Comparison of ENCODE assay signal across 8 cellular contexts in genomic region chr20:32018269-32019155, GRCh38. TPM values are rescaled to one million over a fixed set of nuclear protein-coding genes. Genes with fewer than 3 reads are reported as not detected.
A peak's percentile ranks its signal among the peaks of the same experiment; 100 is the strongest.
DNase-seq lines count a peak whose midpoint lies in the region; ATAC-seq and TF ChIP-seq lines count a peak whose summit lies in the region.

No MANE protein-coding gene starts in this region.

- ATAC-seq in stimulated activated naive B cell treated with anti-CD40 and anti-IgM and Interleukin-4, amounts not matched to agents 10 μg/mL and 1 μg/mL and 100 μg/mL, for 72 hours (replicated peaks) = peak; percentile 77 to 82
- no peak for ATAC-seq in HG03097 (IDR thresholded peaks at IDR 0.05; ENCODE audit: low FRiP score, unreplicated experiment)

- H3K9me3 Mint-ChIP-seq in mesothelial cell of epicardium = no peaks in the 10 kb centered on the region
- H3K9me3 Mint-ChIP-seq in stimulated activated naive B cell treated with anti-CD40 and anti-IgM and Interleukin-4, amounts not matched to agents 10 μg/mL and 1 μg/mL and 100 μg/mL, for 72 hours = no peaks in the 10 kb centered on the region

- TF ChIP-seq CTCF in GM12874 (IDR thresholded peaks at IDR 0.05; ENCODE audit: insufficient read depth, low read depth, low read length) (0 out of 2 replicates have a peak, but pooled peaks have one; percentile 13), WERI-Rb-1 (IDR thresholded peaks at IDR 0.05; ENCODE audit: low read depth, low read length) (peak; percentile 19; the same call in 1 of the 2 replicates), choroid plexus epithelial cell (conservative IDR thresholded peaks at IDR 0.05; ENCODE audit: low read depth, low read length) (no peak), mesothelial cell of epicardium (IDR thresholded peaks at IDR 0.05; ENCODE audit: unreplicated experiment) (no peak)

- peaks cover 11% of the 10 kb centered on the region for H3K36me3 ChIP-seq in WERI-Rb-1

- H3K27ac ChIP-seq in WERI-Rb-1 = peak overlapping the region; percentile 93

- no peaks in the 10 kb centered on the region for H3K36me3 Mint-ChIP-seq in mesothelial cell of epicardium
- peaks cover 2 to 3% of the 10 kb centered on the region in 2 donors for H3K36me3 Mint-ChIP-seq in stimulated activated naive B cell treated with anti-CD40 and anti-IgM and Interleukin-4, amounts not matched to agents 10 μg/mL and 1 μg/mL and 100 μg/mL, for 72 hours

- no peaks in the 10 kb centered on the region for H3K27me3 ChIP-seq in WERI-Rb-1 (ENCODE audit: insufficient read depth, low read depth, severe bottlenecking)

- H3K4me1 Mint-ChIP-seq in mesothelial cell of epicardium = peaks cover 11% of the 10 kb centered on the region
- H3K4me1 Mint-ChIP-seq in stimulated activated naive B cell treated with anti-CD40 and anti-IgM and Interleukin-4, amounts not matched to agents 10 μg/mL and 1 μg/mL and 100 μg/mL, for 72 hours = peaks cover 21 to 28% of the 10 kb centered on the region in 2 donors

- H3K9me3 ChIP-seq in WERI-Rb-1 (ENCODE audit: severe bottlenecking) = no peaks in the 10 kb centered on the region

- peak overlapping the region; percentile 85 for H3K4me3 Mint-ChIP-seq in mesothelial cell of epicardium
- peak overlapping the region; percentile 89 to 93 for H3K4me3 Mint-ChIP-seq in stimulated activated naive B cell treated with anti-CD40 and anti-IgM and Interleukin-4, amounts not matched to agents 10 μg/mL and 1 μg/mL and 100 μg/mL, for 72 hours

- H3K27ac Mint-ChIP-seq in mesothelial cell of epicardium = peak overlapping the region; percentile 39
- peak overlapping the region; percentile 84 for H3K27ac Mint-ChIP-seq in stimulated activated naive B cell treated with anti-CD40 and anti-IgM and Interleukin-4, amounts not matched to agents 10 μg/mL and 1 μg/mL and 100 μg/mL, for 72 hours

- DNase-seq in NCI-H187 treated with DMSO at 0.1 percent for 48 hours (lab: John Stamatoyannopoulos, UW) = peak; percentile 79
- DNase-seq in WERI-Rb-1 = peak; percentile 97
- no peak for DNase-seq in choroid plexus epithelial cell (ENCODE audit: low read depth)
- peak; percentile 61 to 82 for DNase-seq in mesothelial cell of epicardium (ENCODE audit: low spot score in 2 of 2, unreplicated experiment in 2 of 2)
- peak; percentile 17 for DNase-seq in stimulated activated naive B cell treated with anti-CD40 and anti-IgM and Interleukin-4, amounts not matched to agents 10 μg/mL and 1 μg/mL and 100 μg/mL, for 72 hours
- DNase-seq in GDM1 (lab: John Stamatoyannopoulos, UW) = no peak

- peak overlapping the region; percentile 60 for H3K4me3 ChIP-seq in WERI-Rb-1 (ENCODE audit: low read depth, low read length)
- H3K4me3 ChIP-seq in choroid plexus epithelial cell (ENCODE audit: low read depth, low read length) = peak overlapping the region; percentile 33

- H3K27me3 Mint-ChIP-seq in mesothelial cell of epicardium (ENCODE audit: low read depth) = peaks cover 84% of the 10 kb centered on the region
- H3K27me3 Mint-ChIP-seq in stimulated activated naive B cell treated with anti-CD40 and anti-IgM and Interleukin-4, amounts not matched to agents 10 μg/mL and 1 μg/mL and 100 μg/mL, for 72 hours = peaks cover 62 to 80% of the 10 kb centered on the region in 2 donors

RNA-seq across cellular contexts. Expression of gene CCM2L, which starts 8.3 kb away (rescaled TPM):
- total RNA-seq in mesothelial cell of epicardium = 0.16 to 0.38 TPM in 2 of 3 replicates, not detected in the other

RNA-seq across cellular contexts. Expression of gene HCK, which starts 33.5 kb away (rescaled TPM):
- not detected in 3 replicates for total RNA-seq in mesothelial cell of epicardium

RNA-seq across cellular contexts. Expression of gene XKR7, which starts 50.6 kb away (rescaled TPM):
- total RNA-seq in mesothelial cell of epicardium = 0.25 to 0.32 TPM (median 0.29 TPM) in 3 replicates

Comparison
In these comparisons a context has a peak if more than half of its experiments do, and no peak if none do; other contexts are left out.
1. CTCF ChIP-seq: peak in GM12874 (single experiment) and WERI-Rb-1 (single experiment); none in choroid plexus epithelial cell (single experiment) and mesothelial cell of epicardium (single experiment).
2. DNase-seq: peak in NCI-H187 treated with DMSO at 0.1 percent for 48 hours (single experiment), WERI-Rb-1 (single experiment), mesothelial cell of epicardium (2 of 2) and stimulated activated naive B cell treated with anti-CD40 and anti-IgM and Interleukin-4, amounts not matched to agents 10 μg/mL and 1 μg/mL and 100 μg/mL, for 72 hours (single experiment); none in choroid plexus epithelial cell (single experiment) and GDM1 (single experiment).